In genomic region chr2:10482460-10482859, GRCh38 we compare ENCODE assay signal across 29 cellular contexts. TPM values are rescaled to one million over a fixed set of nuclear protein-coding genes. Genes with fewer than 3 reads are reported as not detected.
DNase-seq lines count a peak whose midpoint lies in the region; ATAC-seq, FAIRE-seq and TF ChIP-seq lines count a peak whose summit lies in the region.
"Had no signal": no experiment of that assay in that cellular context is flagged by ENCODE, and none has a peak within 500 bp of the region (broad histone marks: within the 10 kb centered on the region; RNA-seq: fewer than 3 reads in every experiment).

No MANE protein-coding gene starts in this region.

- no peaks in the 10 kb centered on the region for H3K9me3 Mint-ChIP-seq in progenitor cell of endocrine pancreas (ENCODE audit: low read depth)
- H3K9me3 Mint-ChIP-seq: CD4-positive, alpha-beta T cell had no signal

- BruUV-seq in HepG2 (replicated peaks; lab: Mats Ljungman, UMichigan) = no TSS peak

- TF ChIP-seq EP300 in HepG2 (IDR thresholded peaks at IDR 0.05; ENCODE audit: low read depth in 2 of 2, low read length in 2 of 2) = no peak
- no peak for TF ChIP-seq EP300 in HepG2 (CRISPR knock-in tag; IDR thresholded peaks at IDR 0.05; ENCODE audit: borderline replicate concordance)

- H3K36me3 ChIP-seq in HepG2 (replicated peaks in 1 of 2; ENCODE audit: control insufficient read depth in 1 of 2, insufficient read depth in 2 of 2, low read length in 2 of 2) (no peaks in the 10 kb centered on the region), upper lobe of right lung (no peaks in the 10 kb centered on the region), gastrocnemius medialis (no peaks in the 10 kb centered on the region)
- H3K36me3 ChIP-seq: BLaER1 had no signal

- TF ChIP-seq RAD21 in HepG2 (CRISPR knock-in tag; IDR thresholded peaks at IDR 0.05) = no peak

- H3K4me3 ChIP-seq in HepG2 (replicated peaks in 1 of 3; ENCODE audit: insufficient read depth in 1 of 3, low read depth in 2 of 3, low read length in 3 of 3) (peak overlapping the region in 1 of 3 experiments; percentile 21; a peak in 2 of 6 replicates), upper lobe of right lung (no peak overlapping the region), gastrocnemius medialis (no peak overlapping the region)
- H3K4me3 ChIP-seq: BLaER1, PC-9 had no signal

- peak; percentile 46 for FAIRE-seq in HepG2 (lab: Jason Lieb, UNC)
- FAIRE-seq: GM18507, GM19239 had no signal

- H4K20me1 ChIP-seq in HepG2 (ENCODE audit: insufficient read depth, low read length) = no peaks in the 10 kb centered on the region
- H4K20me1 ChIP-seq: BLaER1 had no signal

- intact Hi-C loops in HepG2 (cut with micrococcal nuclease; ENCODE audit: unreplicated experiment) = no loop called here
- intact Hi-C loops in upper lobe of right lung (cut with DNase I) = no loop called here
- intact Hi-C loops in gastrocnemius medialis (cut with DNase I; ENCODE audit: low total_unique reads) = no loop called here

- H3K27me3 ChIP-seq in HepG2 (ENCODE audit: control insufficient read depth in 1 of 2, insufficient read depth in 2 of 2, low read length in 2 of 2) (peaks cover 5 to 29% of the 10 kb centered on the region in 2 experiments; a peak in 4 of 5 replicates), upper lobe of right lung (no peaks in the 10 kb centered on the region), gastrocnemius medialis (no peaks in the 10 kb centered on the region)
- H3K27me3 ChIP-seq: BLaER1 had no signal

- H3K27ac ChIP-seq in HepG2 (ENCODE audit: extremely low read length, insufficient read depth, low read length) (no peak overlapping the region), upper lobe of right lung (no peak overlapping the region), gastrocnemius medialis (no peak overlapping the region)
- H3K27ac ChIP-seq: 22Rv1, BLaER1, HL-60, PC-9, RWPE1 had no signal

- peak overlapping the region; percentile 24 for H3K27ac Mint-ChIP-seq in progenitor cell of endocrine pancreas
- H3K27ac Mint-ChIP-seq: CD4-positive, alpha-beta T cell had no signal

- H3K4me3 Mint-ChIP-seq in progenitor cell of endocrine pancreas (ENCODE audit: low read depth) = no peak overlapping the region
- H3K4me3 Mint-ChIP-seq: CD4-positive, alpha-beta T cell had no signal

- DNase-seq in activated effector memory CD4-positive, alpha-beta T cell treated with anti-CD3 and anti-CD28 coated beads, Interleukin-2, amount 50 U/mL, for 16 hours = peak; percentile 41
- no peak for DNase-seq in activated effector memory CD4-positive, alpha-beta T cell treated with Interleukin-2 at 50 U/mL for 16 hours
- peak; percentile 50 for DNase-seq in HepG2 (ENCODE audit: low spot score)
- DNase-seq in progenitor cell of endocrine pancreas (ENCODE audit: low spot score, unreplicated experiment) = no peak
- peak; percentile 42 for DNase-seq in upper lobe of right lung
- no peak for DNase-seq in gastrocnemius medialis
- DNase-seq: ACHN; CD4-positive, alpha-beta T cell; COR-L47; GDM1; H7; KG1; NCI-H1092 treated with DMSO at 0.1 percent for 48 hours; NCI-H1436 treated with DMSO at 0.1 percent for 48 hours; NCI-H1930; NCI-H2227 treated with DMSO at 0.1 percent for 48 hours; NCI-H510A; NCI-H748 treated with DMSO at 0.1 percent for 48 hours; PC-9; SIG-M5; SK-N-SH had no signal

- POLR2A ChIA-PET in HepG2 (lab: Yijun Ruan, JAX) = interaction anchor here (1.4 kb wide), 1 partner anchor 33 kb away, joined by 13 read pairs; the partner anchor contains the start of gene ODC1

- H3K4me1 ChIP-seq in HepG2 (ENCODE audit: insufficient read depth, low read length) (peaks cover 72% of the 10 kb centered on the region), upper lobe of right lung (no peaks in the 10 kb centered on the region), gastrocnemius medialis (no peaks in the 10 kb centered on the region)

- H3K4me2 ChIP-seq in HepG2 (ENCODE audit: low read depth, low read length) = peak overlapping the region; percentile 58
- H3K4me2 ChIP-seq: BLaER1, PC-9, SK-N-SH had no signal

- H3K9me3 ChIP-seq in HepG2 (ENCODE audit: low read length) = no peaks in the 10 kb centered on the region
- H3K9me3 ChIP-seq in upper lobe of right lung = no peaks in the 10 kb centered on the region
- H3K9me3 ChIP-seq in gastrocnemius medialis = no peaks in the 10 kb centered on the region
- H3K9me3 ChIP-seq: BLaER1, SK-N-SH had no signal

- WGBS in HepG2 (ENCODE audit: low lambda C conversion rate) = 5% methylated on average over 8 of the region's 8 CpGs

- no peaks in the 10 kb centered on the region for H3K36me3 Mint-ChIP-seq in progenitor cell of endocrine pancreas (ENCODE audit: insufficient read depth)

- no peak overlapping the region for H3K9ac ChIP-seq in HepG2 (ENCODE audit: insufficient read depth, low read depth, low read length)
- H3K9ac ChIP-seq: BLaER1, SK-N-SH had no signal

- CTCF ChIA-PET in HepG2 (lab: Yijun Ruan, JAX; ENCODE audit: low intra/inter-chr PET ratio, low total read pairs) = no interaction called here

- peaks cover 14% of the 10 kb centered on the region for H3K27me3 Mint-ChIP-seq in progenitor cell of endocrine pancreas
- H3K27me3 Mint-ChIP-seq: CD4-positive, alpha-beta T cell had no signal

- peaks cover 21% of the 10 kb centered on the region for H3K4me1 Mint-ChIP-seq in progenitor cell of endocrine pancreas (ENCODE audit: low read depth)

- TF ChIP-seq CTCF in HepG2 (CRISPR knock-in tag; IDR thresholded peaks at IDR 0.05) (no peak), progenitor cell of endocrine pancreas (IDR thresholded peaks at IDR 0.05; ENCODE audit: unreplicated experiment) (no peak), upper lobe of right lung (IDR thresholded peaks at IDR 0.05) (no peak), gastrocnemius medialis (IDR thresholded peaks at IDR 0.05 in 4 of 5, conservative IDR thresholded peaks at IDR 0.05 in 1 of 5) (no peak)

- ATAC-seq in HepG2 (peak; percentile 73), upper lobe of right lung (no peak), HG02973 (IDR thresholded peaks at IDR 0.05; ENCODE audit: unreplicated experiment) (no peak), HG03571 (IDR thresholded peaks at IDR 0.05; ENCODE audit: unreplicated experiment) (no peak), gastrocnemius medialis (no peak)

- no peak for TF ChIP-seq POLR2A in HepG2 (IDR thresholded peaks at IDR 0.05; ENCODE audit: insufficient read depth in 1 of 2, low read depth in 2 of 2, low read length in 2 of 2)
- no peak for TF ChIP-seq POLR2A in gastrocnemius medialis (IDR thresholded peaks at IDR 0.05)

- no peak overlapping the region for H2AFZ ChIP-seq in HepG2 (ENCODE audit: low read length)
- H2AFZ ChIP-seq: PC-9 had no signal

- in situ Hi-C loops in HepG2 (cut with HindIII; ENCODE audit: extremely low pct_ligation_motif_present, low pct_unique_long_range_greater_than_20kb) = no loop called here
- in situ Hi-C loops in gastrocnemius medialis (cut with MboI; ENCODE audit: low sequenced_read_pairs in 4 of 4) = no loop called here

- no peaks in the 10 kb centered on the region for H3K79me2 ChIP-seq in HepG2 (ENCODE audit: insufficient read depth, low read length)

TF ChIP-seq in HepG2, 621 proteins besides CTCF, POLR2A, EP300 and RAD21 (continues in another document):
- TF ChIP-seq ZNF678 (CRISPR knock-in tag; IDR thresholded peaks at IDR 0.05) (no peak), PPARG (CRISPR knock-in tag; conservative IDR thresholded peaks at IDR 0.05) (no peak), PCBP2 (optimal IDR thresholded peaks at IDR 0.05; ENCODE audit: low read depth, low read length, poor library complexity, severe bottlenecking) (no peak), ZFP36 (IDR thresholded peaks at IDR 0.05; ENCODE audit: borderline replicate concordance, low read depth, low read length, partially characterized antibody) (no peak)
- TF ChIP-seq, protein P1, sequence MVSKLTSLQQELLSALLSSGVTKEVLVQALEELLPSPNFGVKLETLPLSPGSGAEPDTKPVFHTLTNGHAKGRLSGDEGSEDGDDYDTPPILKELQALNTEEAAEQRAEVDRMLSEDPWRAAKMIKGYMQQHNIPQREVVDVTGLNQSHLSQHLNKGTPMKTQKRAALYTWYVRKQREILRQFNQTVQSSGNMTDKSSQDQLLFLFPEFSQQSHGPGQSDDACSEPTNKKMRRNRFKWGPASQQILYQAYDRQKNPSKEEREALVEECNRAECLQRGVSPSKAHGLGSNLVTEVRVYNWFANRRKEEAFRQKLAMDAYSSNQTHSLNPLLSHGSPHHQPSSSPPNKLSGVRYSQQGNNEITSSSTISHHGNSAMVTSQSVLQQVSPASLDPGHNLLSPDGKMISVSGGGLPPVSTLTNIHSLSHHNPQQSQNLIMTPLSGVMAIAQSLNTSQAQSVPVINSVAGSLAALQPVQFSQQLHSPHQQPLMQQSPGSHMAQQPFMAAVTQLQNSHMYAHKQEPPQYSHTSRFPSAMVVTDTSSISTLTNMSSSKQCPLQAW (CRISPR knock-in tag; IDR thresholded peaks at IDR 0.05) = peak; percentile 95

RNA-seq across cellular contexts. Expression of gene ODC1, which starts 34.3 kb away (rescaled TPM):
- total RNA-seq in HepG2 (2016; rRNA removed; fragmentation: Illumina TruSeq; extraction: Trizol) (371 and 422 TPM in 2 replicates), progenitor cell of endocrine pancreas (252 and 273 TPM in 2 replicates), upper lobe of right lung (50.9 TPM), gastrocnemius medialis (100 to 1,000 TPM; 134 to 339 (median 255) TPM)
- total RNA-seq in HepG2 (2016; cell fraction: cytosol; rRNA removed; fragmentation: Illumina TruSeq; extraction: Trizol; ENCODE audit: low read depth) = 747 and 845 TPM in 2 replicates
- total RNA-seq in HepG2 (2016; cell fraction: insoluble cytoplasmic fraction; rRNA removed; fragmentation: Illumina TruSeq; extraction: Trizol) = 382 and 405 TPM in 2 replicates
- total RNA-seq in HepG2 (2016; cell fraction: membrane; rRNA removed; fragmentation: Illumina TruSeq; extraction: Trizol) = 1,179 and 1,380 TPM in 2 replicates
- 154 and 170 TPM in 2 replicates for total RNA-seq in HepG2 (2016; cell fraction: nucleus; rRNA removed; fragmentation: Illumina TruSeq; extraction: Trizol)
- 105 and 142 TPM in 2 replicates for polyA plus RNA-seq in HepG2 (2011; rRNA removed)
- polyA plus RNA-seq in HepG2 (2011; cell fraction: cytosol; rRNA removed) = 93.6 and 131 TPM in 2 replicates
- 44.5 and 56.5 TPM in 2 replicates for polyA plus RNA-seq in HepG2 (2011; cell fraction: nucleus; rRNA removed)
- 108 and 109 TPM in 2 replicates for polyA plus RNA-seq in HepG2 (2012)
- polyA plus RNA-seq in HepG2 (2016; cell fraction: cytosol; fragmentation: Illumina TruSeq; extraction: Trizol; ENCODE audit: low read depth) = 923 and 940 TPM in 2 replicates
- 367 and 392 TPM in 2 replicates for polyA plus RNA-seq in HepG2 (2016; cell fraction: insoluble cytoplasmic fraction; fragmentation: Illumina TruSeq; extraction: Trizol; ENCODE audit: low read depth)
- 1,008 and 1,080 TPM in 2 replicates for polyA plus RNA-seq in HepG2 (2016; cell fraction: membrane; fragmentation: Illumina TruSeq; extraction: Trizol; ENCODE audit: low read depth)
- 235 and 237 TPM in 2 replicates for polyA plus RNA-seq in HepG2 (2016; cell fraction: nucleus; fragmentation: Illumina TruSeq; extraction: Trizol; ENCODE audit: insufficient read depth, low read depth)
- 64.0 and 223 TPM in 2 replicates for polyA minus RNA-seq in HepG2 (2011; rRNA and poly(A)+ RNA removed; ENCODE audit: low replicate concordance)
- 53.3 and 58.5 TPM in 2 replicates for polyA minus RNA-seq in HepG2 (2011; cell fraction: cytosol; rRNA and poly(A)+ RNA removed)
- polyA minus RNA-seq in HepG2 (2011; cell fraction: nucleus; rRNA and poly(A)+ RNA removed) = 32.7 and 35.2 TPM in 2 replicates

Comparison
In these comparisons a context has a peak if more than half of its experiments do, and no peak if none do; other contexts are left out.
1. DNase-seq: peak in activated effector memory CD4-positive, alpha-beta T cell treated with anti-CD3 and anti-CD28 coated beads, Interleukin-2, amount 50 U/mL, for 16 hours (single experiment), HepG2 (single experiment) and upper lobe of right lung (single experiment); none in activated effector memory CD4-positive, alpha-beta T cell treated with Interleukin-2 at 50 U/mL for 16 hours (single experiment), progenitor cell of endocrine pancreas (single experiment) and gastrocnemius medialis (0 of 2).